8 cellular contexts compared by ENCODE assay signal in the genomic region with DNA sequence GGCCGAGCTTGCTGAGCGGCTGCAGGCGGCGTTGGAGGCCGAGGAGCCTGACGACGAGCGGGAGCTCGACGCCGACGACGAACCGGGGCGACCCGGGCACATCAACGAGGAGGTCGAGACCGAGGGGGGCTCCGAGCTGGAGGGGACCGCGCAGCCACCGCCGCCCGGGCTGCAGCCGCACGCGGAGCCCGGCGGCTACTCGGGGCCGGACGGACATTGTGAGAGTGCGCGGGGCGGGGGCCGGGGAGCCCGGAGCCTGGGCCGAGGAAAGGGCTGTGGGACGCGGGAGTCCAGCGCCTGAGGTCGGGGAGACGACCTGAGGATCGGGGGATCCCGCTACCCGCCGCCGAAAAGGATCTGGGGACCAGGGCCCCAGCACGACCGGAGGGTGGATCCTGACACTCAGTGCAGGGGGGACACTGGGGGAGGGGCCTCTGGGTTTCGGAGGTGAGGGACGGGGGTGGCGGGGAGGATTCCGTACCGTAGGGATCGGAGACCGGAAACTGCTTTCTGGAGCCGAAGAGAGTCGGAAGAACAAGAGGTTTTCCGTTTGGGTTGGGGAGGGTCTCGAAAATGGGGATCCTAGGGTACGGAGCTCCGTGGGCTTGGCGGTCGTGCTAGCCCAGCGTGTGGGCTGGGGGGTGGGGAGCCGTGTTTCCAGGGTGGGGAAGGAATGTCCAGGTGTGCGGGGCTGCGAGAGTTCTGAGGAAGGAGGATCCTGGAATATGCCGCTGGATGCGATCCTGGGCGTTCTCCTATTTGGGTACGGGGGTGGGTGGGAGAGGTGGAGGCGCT. TPM values are rescaled to one million over a fixed set of nuclear protein-coding genes. Genes with fewer than 3 reads are reported as not detected.
A peak's percentile ranks its signal among the peaks of the same experiment; 100 is the strongest.
DNase-seq lines count a peak whose midpoint lies in the region; ATAC-seq and TF ChIP-seq lines count a peak whose summit lies in the region.

No MANE protein-coding gene starts in this region.

- 0 to 1% methylated on average over 18 to 57 of the region's 75 CpGs for WGBS in lower leg skin, 2 donors

- H3K27ac ChIP-seq in cingulate gyrus (ENCODE audit: low read depth, low read length) = peak overlapping the region; percentile 95

- no peak for TF ChIP-seq POLR2A in lower leg skin (IDR thresholded peaks at IDR 0.05)

- ATAC-seq in GM21360 (IDR thresholded peaks at IDR 0.05; ENCODE audit: unreplicated experiment) (no peak), HG02798 (IDR thresholded peaks at IDR 0.05; ENCODE audit: poor library complexity, unreplicated experiment) (no peak)

- DNase-seq in GM12865 (ENCODE audit: low read depth) (peak; percentile 77), lower leg skin (ENCODE audit: low spot score in 2 of 2) (peak; percentile 39 to 91)
- DNase-seq in activated CD4-positive, alpha-beta T cell treated with anti-CD3 and anti-CD28 coated beads for 1 hour = peak; percentile 30
- DNase-seq in stimulated activated CD8-positive, alpha-beta memory T cell treated with anti-CD3 and anti-CD28 coated beads, Interleukin-12 subunit alpha, Interleukin-12 subunit beta, amount 100 ng/mL, for 24 hours (ENCODE audit: extremely low read depth) = peak; percentile 57

- H3K4me3 ChIP-seq in GM12865 (ENCODE audit: low read depth, low read length) (peak overlapping the region; percentile 89), lower leg skin (ENCODE audit: low read depth, poor library complexity, severe bottlenecking) (peak overlapping the region; percentile 86)

- intact Hi-C loops in lower leg skin (cut with DNase I; ENCODE audit: low total_unique reads) = loop anchor here (5.0 kb wide), 1 partner anchor 62 kb away; no protein-coding TSS in a partner anchor

- no peak for TF ChIP-seq CTCF in GM12865 (IDR thresholded peaks at IDR 0.05; ENCODE audit: insufficient read depth, low read depth, low read length, missing control alignments)
- 0 out of 2 replicates have a peak, but pooled peaks have one; percentile 16 for TF ChIP-seq CTCF in LNCAP (IDR thresholded peaks at IDR 0.05)
- TF ChIP-seq CTCF in lower leg skin (IDR thresholded peaks at IDR 0.05) = no peak

RNA-seq across cellular contexts. Expression of a gene that starts 0.6 kb away (rescaled TPM):
- total RNA-seq in lower leg skin = 100 to 1,000 TPM; 130 to 196 (median 152) TPM

RNA-seq across cellular contexts. Expression of a gene that starts 45.2 kb away (rescaled TPM):
- total RNA-seq in lower leg skin = 10 to 100 TPM; 11.6 to 19.6 (median 13.7) TPM

RNA-seq across cellular contexts. Expression of a gene that starts 45.8 kb away (rescaled TPM):
- 10 to 100 TPM; 17.3 to 86.2 (median 56.7) TPM for total RNA-seq in lower leg skin
